Comparison of ENCODE assay signal across 1 cellular context in the genomic region with DNA sequence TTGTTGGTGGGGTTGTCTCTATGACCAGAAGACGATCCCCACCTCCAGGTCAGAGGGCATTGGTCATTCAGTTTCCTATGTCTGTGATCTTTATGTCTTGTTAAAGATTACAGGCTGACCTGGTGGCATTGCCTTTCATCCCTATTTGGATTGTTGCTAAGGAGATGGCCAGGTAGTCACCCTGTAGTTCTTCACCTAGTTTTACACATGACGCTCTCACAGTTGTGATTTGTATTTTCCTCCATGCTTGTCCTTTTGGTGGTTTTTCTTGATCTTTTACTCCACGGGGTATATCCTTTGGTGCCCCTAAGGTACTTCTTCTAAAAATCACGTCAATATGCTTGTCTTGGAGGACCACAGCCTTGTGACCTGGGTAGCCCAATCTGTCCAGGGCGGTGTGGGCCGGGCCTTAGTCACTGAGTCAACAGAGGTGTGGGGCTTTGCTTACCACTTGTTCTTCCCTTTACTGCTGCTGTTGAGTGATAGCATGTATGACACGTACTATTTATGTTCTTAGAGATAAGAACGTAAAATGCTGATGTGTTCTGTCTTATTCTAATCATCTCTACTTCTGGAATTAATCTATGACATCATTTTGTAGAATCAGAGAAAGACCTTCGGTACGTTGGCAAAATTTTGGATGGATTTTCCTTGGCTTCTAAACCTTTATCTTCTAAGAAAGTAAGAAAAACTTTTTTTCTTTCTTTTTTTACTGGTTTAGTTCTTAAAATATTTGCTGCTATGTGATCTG.
TF ChIP-seq lines count a peak whose summit lies in the region.

No MANE protein-coding gene starts in this region.

TF ChIP-seq in K562, 482 proteins besides CTCF, POLR2A, EP300 and RAD21 (continues in another document):
- TF ChIP-seq EP400 (IDR thresholded peaks at IDR 0.05) (peak; percentile 32; the same call in 1 of the 2 replicates), NFIC (IDR thresholded peaks at IDR 0.05) (peak; percentile 58), HDAC1 (IDR thresholded peaks at IDR 0.05) (peak in 1 of 2 experiments; percentile 95; a peak in 2 of 4 replicates), SAFB2 (IDR thresholded peaks at IDR 0.05; ENCODE audit: borderline replicate concordance, low read depth, low read length, severe bottlenecking) (no peak), TEAD1 (CRISPR knock-in tag; IDR thresholded peaks at IDR 0.05) (peak in 1 of 2 experiments; percentile 40; a peak in 1 of 4 replicates), THRAP3 (IDR thresholded peaks at IDR 0.05; ENCODE audit: borderline replicate concordance) (no peak), NFIX (CRISPR knock-in tag; IDR thresholded peaks at IDR 0.05; ENCODE audit: low read depth) (no peak), MEIS2 (IDR thresholded peaks at IDR 0.05; ENCODE audit: partially characterized antibody) (peak; percentile 100), STAT5A (IDR thresholded peaks at IDR 0.05; ENCODE audit: borderline replicate concordance, low read length) (peak; percentile 63; the same call in 1 of the 2 replicates), SNIP1 (IDR thresholded peaks at IDR 0.05; ENCODE audit: low read depth) (no peak), JUNB (CRISPR knock-in tag; conservative IDR thresholded peaks at IDR 0.05) (0 out of 2 replicates have a peak, but pooled peaks have one; percentile 63), DPF2 (IDR thresholded peaks at IDR 0.05) (peak; percentile 98), PPARD (CRISPR knock-in tag; IDR thresholded peaks at IDR 0.05) (no peak), TEAD2 (tag; IDR thresholded peaks at IDR 0.05) (no peak), TEAD4 (IDR thresholded peaks at IDR 0.05; ENCODE audit: low read length) (peak; percentile 92), TEAD4 (CRISPR knock-in tag; IDR thresholded peaks at IDR 0.05; ENCODE audit: borderline replicate concordance) (no peak), NCOR1 (IDR thresholded peaks at IDR 0.05) (peak; percentile 86), NBN (IDR thresholded peaks at IDR 0.05; ENCODE audit: low read depth) (no peak; the same call in 1 of the 2 replicates), E2F3 (CRISPR knock-in tag; IDR thresholded peaks at IDR 0.05) (no peak), CCNT2 (IDR thresholded peaks at IDR 0.05; ENCODE audit: borderline replicate concordance, extremely low read depth, insufficient read length, low read depth, low read length) (peak; percentile 81), ZNF134 (CRISPR knock-in tag; conservative IDR thresholded peaks at IDR 0.05) (no peak), PCBP1 (IDR thresholded peaks at IDR 0.05; ENCODE audit: low read depth, low read length, poor library complexity, severe bottlenecking) (no peak), TAF7 (tag; IDR thresholded peaks at IDR 0.05) (no peak), PHF20 (IDR thresholded peaks at IDR 0.05; ENCODE audit: partially characterized antibody) (no peak), HOXB6 (CRISPR knock-in tag; IDR thresholded peaks at IDR 0.05; ENCODE audit: borderline replicate concordance) (no peak), SMARCA5 (IDR thresholded peaks at IDR 0.05) (no peak), ESRRB (CRISPR knock-in tag; IDR thresholded peaks at IDR 0.05; ENCODE audit: borderline replicate concordance) (no peak), GTF2A2 (tag; IDR thresholded peaks at IDR 0.05) (no peak), SMAD1 (IDR thresholded peaks at IDR 0.05; ENCODE audit: low read depth, low read length, partially characterized antibody) (no peak)
- TF ChIP-seq, protein P1, sequence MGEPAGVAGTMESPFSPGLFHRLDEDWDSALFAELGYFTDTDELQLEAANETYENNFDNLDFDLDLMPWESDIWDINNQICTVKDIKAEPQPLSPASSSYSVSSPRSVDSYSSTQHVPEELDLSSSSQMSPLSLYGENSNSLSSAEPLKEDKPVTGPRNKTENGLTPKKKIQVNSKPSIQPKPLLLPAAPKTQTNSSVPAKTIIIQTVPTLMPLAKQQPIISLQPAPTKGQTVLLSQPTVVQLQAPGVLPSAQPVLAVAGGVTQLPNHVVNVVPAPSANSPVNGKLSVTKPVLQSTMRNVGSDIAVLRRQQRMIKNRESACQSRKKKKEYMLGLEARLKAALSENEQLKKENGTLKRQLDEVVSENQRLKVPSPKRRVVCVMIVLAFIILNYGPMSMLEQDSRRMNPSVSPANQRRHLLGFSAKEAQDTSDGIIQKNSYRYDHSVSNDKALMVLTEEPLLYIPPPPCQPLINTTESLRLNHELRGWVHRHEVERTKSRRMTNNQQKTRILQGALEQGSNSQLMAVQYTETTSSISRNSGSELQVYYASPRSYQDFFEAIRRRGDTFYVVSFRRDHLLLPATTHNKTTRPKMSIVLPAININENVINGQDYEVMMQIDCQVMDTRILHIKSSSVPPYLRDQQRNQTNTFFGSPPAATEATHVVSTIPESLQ (CRISPR knock-in tag; IDR thresholded peaks at IDR 0.05): no peak
- TF ChIP-seq, protein P2, sequence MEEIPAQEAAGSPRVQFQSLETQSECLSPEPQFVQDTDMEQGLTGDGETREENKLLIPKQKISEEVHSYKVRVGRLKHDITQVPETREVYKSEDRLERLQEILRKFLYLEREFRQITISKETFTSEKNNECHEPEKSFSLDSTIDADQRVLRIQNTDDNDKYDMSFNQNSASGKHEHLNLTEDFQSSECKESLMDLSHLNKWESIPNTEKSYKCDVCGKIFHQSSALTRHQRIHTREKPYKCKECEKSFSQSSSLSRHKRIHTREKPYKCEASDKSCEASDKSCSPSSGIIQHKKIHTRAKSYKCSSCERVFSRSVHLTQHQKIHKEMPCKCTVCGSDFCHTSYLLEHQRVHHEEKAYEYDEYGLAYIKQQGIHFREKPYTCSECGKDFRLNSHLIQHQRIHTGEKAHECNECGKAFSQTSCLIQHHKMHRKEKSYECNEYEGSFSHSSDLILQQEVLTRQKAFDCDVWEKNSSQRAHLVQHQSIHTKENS (CRISPR knock-in tag; IDR thresholded peaks at IDR 0.05): no peak
- TF ChIP-seq, protein P3, sequence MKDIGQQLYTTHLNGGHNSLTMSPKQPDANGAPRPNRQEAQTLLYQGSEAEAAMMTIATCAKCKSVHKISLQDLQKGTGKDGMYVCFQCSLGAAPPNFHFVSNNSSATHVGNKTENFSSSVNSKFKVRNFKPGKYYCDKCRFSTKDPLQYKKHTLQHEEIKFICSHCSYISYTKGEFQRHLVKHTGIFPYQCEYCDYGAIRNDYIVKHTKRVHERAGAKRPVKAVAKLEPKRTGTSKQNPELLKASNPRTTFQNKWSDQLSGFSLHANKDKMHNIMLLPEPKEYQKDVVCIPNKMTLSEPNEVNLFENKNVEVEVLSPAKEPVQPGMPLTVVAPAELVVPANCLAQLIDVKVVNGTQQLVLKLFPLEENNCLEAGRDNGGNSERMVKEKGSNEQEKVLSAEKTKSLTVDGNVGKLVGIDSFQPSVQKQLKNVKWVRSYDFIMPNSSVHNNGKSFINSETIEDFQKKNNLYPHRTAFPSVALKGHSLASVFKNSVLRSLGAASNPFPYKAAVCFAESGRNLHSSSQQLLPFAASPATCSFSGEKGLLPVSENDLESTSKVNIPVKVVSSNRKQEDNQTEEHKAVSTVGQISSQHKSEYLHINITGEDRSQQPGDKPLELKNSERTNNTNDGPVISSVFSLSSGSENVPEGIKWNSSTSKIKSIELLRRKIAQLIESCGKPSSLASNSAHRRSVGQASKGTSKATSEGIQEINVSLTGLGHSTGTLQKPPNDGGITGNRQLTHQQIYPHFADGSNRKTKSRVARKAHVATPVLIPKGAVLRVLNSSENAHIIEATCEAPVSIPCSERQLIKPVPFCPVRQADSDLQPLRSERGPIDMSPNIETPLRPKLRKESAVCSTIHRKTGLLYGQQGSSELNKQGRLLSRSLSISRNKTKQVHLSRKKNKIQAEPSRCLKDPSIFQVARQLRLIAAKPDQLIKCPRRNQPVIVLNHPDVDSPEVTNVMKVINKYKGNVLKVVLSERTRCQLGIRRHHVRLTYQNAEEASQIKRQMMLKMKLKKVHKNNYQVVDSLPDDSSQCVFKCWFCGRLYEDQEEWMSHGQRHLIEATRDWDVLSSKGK (CRISPR knock-in tag; IDR thresholded peaks at IDR 0.05): no peak
- TF ChIP-seq, protein P4, sequence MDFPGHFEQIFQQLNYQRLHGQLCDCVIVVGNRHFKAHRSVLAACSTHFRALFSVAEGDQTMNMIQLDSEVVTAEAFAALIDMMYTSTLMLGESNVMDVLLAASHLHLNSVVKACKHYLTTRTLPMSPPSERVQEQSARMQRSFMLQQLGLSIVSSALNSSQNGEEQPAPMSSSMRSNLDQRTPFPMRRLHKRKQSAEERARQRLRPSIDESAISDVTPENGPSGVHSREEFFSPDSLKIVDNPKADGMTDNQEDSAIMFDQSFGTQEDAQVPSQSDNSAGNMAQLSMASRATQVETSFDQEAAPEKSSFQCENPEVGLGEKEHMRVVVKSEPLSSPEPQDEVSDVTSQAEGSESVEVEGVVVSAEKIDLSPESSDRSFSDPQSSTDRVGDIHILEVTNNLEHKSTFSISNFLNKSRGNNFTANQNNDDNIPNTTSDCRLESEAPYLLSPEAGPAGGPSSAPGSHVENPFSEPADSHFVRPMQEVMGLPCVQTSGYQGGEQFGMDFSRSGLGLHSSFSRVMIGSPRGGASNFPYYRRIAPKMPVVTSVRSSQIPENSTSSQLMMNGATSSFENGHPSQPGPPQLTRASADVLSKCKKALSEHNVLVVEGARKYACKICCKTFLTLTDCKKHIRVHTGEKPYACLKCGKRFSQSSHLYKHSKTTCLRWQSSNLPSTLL (IDR thresholded peaks at IDR 0.05): no peak
- TF ChIP-seq, protein P5, sequence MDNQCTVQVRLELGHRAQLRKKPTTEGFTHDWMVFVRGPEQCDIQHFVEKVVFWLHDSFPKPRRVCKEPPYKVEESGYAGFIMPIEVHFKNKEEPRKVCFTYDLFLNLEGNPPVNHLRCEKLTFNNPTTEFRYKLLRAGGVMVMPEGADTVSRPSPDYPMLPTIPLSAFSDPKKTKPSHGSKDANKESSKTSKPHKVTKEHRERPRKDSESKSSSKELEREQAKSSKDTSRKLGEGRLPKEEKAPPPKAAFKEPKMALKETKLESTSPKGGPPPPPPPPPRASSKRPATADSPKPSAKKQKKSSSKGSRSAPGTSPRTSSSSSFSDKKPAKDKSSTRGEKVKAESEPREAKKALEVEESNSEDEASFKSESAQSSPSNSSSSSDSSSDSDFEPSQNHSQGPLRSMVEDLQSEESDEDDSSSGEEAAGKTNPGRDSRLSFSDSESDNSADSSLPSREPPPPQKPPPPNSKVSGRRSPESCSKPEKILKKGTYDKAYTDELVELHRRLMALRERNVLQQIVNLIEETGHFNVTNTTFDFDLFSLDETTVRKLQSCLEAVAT (IDR thresholded peaks at IDR 0.05): 0 out of 4 replicates have a peak, but pooled peaks of 1 of the 2 experiments have one; percentile 52
- TF ChIP-seq, protein P6, sequence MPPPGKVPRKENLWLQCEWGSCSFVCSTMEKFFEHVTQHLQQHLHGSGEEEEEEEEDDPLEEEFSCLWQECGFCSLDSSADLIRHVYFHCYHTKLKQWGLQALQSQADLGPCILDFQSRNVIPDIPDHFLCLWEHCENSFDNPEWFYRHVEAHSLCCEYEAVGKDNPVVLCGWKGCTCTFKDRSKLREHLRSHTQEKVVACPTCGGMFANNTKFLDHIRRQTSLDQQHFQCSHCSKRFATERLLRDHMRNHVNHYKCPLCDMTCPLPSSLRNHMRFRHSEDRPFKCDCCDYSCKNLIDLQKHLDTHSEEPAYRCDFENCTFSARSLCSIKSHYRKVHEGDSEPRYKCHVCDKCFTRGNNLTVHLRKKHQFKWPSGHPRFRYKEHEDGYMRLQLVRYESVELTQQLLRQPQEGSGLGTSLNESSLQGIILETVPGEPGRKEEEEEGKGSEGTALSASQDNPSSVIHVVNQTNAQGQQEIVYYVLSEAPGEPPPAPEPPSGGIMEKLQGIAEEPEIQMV (tag; conservative IDR thresholded peaks at IDR 0.05; ENCODE audit: low read depth): no peak
- TF ChIP-seq, protein P7, sequence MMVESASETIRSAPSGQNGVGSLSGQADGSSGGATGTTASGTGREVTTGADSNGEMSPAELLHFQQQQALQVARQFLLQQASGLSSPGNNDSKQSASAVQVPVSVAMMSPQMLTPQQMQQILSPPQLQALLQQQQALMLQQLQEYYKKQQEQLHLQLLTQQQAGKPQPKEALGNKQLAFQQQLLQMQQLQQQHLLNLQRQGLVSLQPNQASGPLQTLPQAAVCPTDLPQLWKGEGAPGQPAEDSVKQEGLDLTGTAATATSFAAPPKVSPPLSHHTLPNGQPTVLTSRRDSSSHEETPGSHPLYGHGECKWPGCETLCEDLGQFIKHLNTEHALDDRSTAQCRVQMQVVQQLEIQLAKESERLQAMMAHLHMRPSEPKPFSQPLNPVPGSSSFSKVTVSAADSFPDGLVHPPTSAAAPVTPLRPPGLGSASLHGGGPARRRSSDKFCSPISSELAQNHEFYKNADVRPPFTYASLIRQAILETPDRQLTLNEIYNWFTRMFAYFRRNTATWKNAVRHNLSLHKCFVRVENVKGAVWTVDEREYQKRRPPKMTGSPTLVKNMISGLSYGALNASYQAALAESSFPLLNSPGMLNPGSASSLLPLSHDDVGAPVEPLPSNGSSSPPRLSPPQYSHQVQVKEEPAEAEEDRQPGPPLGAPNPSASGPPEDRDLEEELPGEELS (CRISPR knock-in tag; IDR thresholded peaks at IDR 0.05; ENCODE audit: borderline replicate concordance): no peak
- TF ChIP-seq, protein P8, sequence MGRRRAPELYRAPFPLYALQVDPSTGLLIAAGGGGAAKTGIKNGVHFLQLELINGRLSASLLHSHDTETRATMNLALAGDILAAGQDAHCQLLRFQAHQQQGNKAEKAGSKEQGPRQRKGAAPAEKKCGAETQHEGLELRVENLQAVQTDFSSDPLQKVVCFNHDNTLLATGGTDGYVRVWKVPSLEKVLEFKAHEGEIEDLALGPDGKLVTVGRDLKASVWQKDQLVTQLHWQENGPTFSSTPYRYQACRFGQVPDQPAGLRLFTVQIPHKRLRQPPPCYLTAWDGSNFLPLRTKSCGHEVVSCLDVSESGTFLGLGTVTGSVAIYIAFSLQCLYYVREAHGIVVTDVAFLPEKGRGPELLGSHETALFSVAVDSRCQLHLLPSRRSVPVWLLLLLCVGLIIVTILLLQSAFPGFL (CRISPR knock-in tag; IDR thresholded peaks at IDR 0.05): no peak
- TF ChIP-seq, protein P9, sequence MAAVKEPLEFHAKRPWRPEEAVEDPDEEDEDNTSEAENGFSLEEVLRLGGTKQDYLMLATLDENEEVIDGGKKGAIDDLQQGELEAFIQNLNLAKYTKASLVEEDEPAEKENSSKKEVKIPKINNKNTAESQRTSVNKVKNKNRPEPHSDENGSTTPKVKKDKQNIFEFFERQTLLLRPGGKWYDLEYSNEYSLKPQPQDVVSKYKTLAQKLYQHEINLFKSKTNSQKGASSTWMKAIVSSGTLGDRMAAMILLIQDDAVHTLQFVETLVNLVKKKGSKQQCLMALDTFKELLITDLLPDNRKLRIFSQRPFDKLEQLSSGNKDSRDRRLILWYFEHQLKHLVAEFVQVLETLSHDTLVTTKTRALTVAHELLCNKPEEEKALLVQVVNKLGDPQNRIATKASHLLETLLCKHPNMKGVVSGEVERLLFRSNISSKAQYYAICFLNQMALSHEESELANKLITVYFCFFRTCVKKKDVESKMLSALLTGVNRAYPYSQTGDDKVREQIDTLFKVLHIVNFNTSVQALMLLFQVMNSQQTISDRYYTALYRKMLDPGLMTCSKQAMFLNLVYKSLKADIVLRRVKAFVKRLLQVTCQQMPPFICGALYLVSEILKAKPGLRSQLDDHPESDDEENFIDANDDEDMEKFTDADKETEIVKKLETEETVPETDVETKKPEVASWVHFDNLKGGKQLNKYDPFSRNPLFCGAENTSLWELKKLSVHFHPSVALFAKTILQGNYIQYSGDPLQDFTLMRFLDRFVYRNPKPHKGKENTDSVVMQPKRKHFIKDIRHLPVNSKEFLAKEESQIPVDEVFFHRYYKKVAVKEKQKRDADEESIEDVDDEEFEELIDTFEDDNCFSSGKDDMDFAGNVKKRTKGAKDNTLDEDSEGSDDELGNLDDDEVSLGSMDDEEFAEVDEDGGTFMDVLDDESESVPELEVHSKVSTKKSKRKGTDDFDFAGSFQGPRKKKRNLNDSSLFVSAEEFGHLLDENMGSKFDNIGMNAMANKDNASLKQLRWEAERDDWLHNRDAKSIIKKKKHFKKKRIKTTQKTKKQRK (IDR thresholded peaks at IDR 0.05; ENCODE audit: borderline replicate concordance, low read depth, low read length): no peak
